Comparison of ENCODE assay signal across 8 cellular contexts in the genomic region with DNA sequence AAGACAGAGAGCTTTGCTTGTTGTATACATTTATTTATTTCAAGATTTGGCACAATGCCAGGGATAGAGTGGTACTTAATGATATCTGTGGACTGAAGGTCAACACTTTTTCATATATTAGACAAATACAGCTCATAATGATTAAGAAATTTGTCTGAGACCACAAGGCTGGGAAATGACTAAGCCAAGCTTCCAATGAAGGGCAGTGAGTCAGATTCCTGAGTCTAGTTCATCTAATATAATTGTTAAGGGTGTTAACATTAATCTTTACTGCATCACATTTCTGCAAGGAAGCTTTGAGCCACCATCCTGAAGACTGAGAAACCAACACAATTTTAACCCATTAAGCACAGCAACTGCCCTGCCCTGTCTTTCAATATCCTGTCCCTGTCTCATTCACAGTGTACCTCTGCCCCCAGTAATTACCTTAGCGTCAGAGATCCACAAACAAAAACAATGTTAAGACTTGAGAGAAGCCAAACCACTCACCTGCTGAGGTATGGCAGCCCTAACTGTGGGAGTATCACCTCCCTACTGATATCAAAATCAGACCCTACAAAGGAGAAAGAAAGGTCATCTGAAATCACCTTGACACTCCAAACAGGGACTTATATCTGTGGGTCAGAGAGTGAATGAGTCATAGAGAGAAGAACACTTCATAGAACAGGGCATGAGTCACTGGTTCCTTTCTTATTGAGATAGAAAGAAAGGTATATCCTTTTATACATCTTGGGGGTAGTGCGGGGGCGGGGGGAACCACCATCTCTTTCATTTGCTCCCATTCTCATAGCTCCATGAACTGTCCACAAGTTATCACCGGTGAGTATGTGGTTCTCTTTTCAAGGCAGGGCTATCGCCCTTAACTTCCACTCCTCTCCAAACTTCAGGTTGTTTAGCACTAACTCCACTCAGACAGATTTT.
DNase-seq lines count a peak whose midpoint lies in the region; ATAC-seq and TF ChIP-seq lines count a peak whose summit lies in the region.

No MANE protein-coding gene starts in this region.

- no peaks in the 10 kb centered on the region for H3K27me3 Mint-ChIP-seq in activated T-helper 2 cell treated with anti-CD3 and anti-CD28 coated beads, Interferon-gamma antibody, Interleukin-2, Interleukin-4, amounts not matched to agents 10 μg/mL and 5 μg/mL and 100 μg/mL, durations not matched to agents 14 hours and 24 hours and 36 hours (ENCODE audit: low read depth)

- no peaks in the 10 kb centered on the region for H3K9me3 ChIP-seq in lower lobe of right lung

- peak overlapping the region; percentile 32 for H3K4me3 Mint-ChIP-seq in activated T-helper 2 cell treated with anti-CD3 and anti-CD28 coated beads, Interferon-gamma antibody, Interleukin-2, Interleukin-4, amounts not matched to agents 10 μg/mL and 5 μg/mL and 100 μg/mL, durations not matched to agents 14 hours and 24 hours and 36 hours (ENCODE audit: low read depth)

- H3K9me3 Mint-ChIP-seq in activated T-helper 2 cell treated with anti-CD3 and anti-CD28 coated beads, Interferon-gamma antibody, Interleukin-2, Interleukin-4, amounts not matched to agents 10 μg/mL and 5 μg/mL and 100 μg/mL, durations not matched to agents 14 hours and 24 hours and 36 hours = peaks cover 4% of the 10 kb centered on the region

- H3K27ac ChIP-seq in lower lobe of right lung = no peak overlapping the region

- H3K4me1 ChIP-seq in lower lobe of right lung = peaks cover 7% of the 10 kb centered on the region

- TF ChIP-seq CTCF in GM20000 (IDR thresholded peaks at IDR 0.05; ENCODE audit: extremely low read depth, missing control alignments) (no peak), lower lobe of right lung (IDR thresholded peaks at IDR 0.05) (no peak)

- H3K4me1 Mint-ChIP-seq in activated T-helper 2 cell treated with anti-CD3 and anti-CD28 coated beads, Interferon-gamma antibody, Interleukin-2, Interleukin-4, amounts not matched to agents 10 μg/mL and 5 μg/mL and 100 μg/mL, durations not matched to agents 14 hours and 24 hours and 36 hours (ENCODE audit: low read depth) = peaks cover 33% of the 10 kb centered on the region

- no peaks in the 10 kb centered on the region for H3K36me3 ChIP-seq in lower lobe of right lung

- ATAC-seq in HG03457 (IDR thresholded peaks at IDR 0.05; ENCODE audit: unreplicated experiment) (peak; percentile 98), lower lobe of right lung (peak; percentile 66 to 85)

- DNase-seq in EH (ENCODE audit: low read depth) (peak; percentile 94), GM20000 (ENCODE audit: low spot score) (peak; percentile 67), lower lobe of right lung (no peak), AML-193 (lab: John Stamatoyannopoulos, UW) (no peak), 8988T (no peak), HuH-7 (ENCODE audit: low spot score) (no peak)
- DNase-seq in activated T-helper 2 cell treated with anti-CD3 and anti-CD28 coated beads, Interferon-gamma antibody, Interleukin-2, Interleukin-4, amounts not matched to agents 10 μg/mL and 5 μg/mL and 100 μg/mL, durations not matched to agents 14 hours and 24 hours and 36 hours (ENCODE audit: low spot score) = no peak

- H3K27me3 ChIP-seq in lower lobe of right lung (ENCODE audit: low read depth) = no peaks in the 10 kb centered on the region

- H3K4me3 ChIP-seq in lower lobe of right lung = no peak overlapping the region

- intact Hi-C loops in activated T-helper 2 cell treated with anti-CD3 and anti-CD28 coated beads, Interferon-gamma antibody, Interleukin-2, Interleukin-4, amounts not matched to agents 10 μg/mL and 5 μg/mL and 100 μg/mL, durations not matched to agents 14 hours and 24 hours and 36 hours (cut with micrococcal nuclease) = loop anchor here (1.0 to 5.0 kb wide), 5 partner anchors 28 to 518 kb away; partner anchors contain the start of genes MAGI1 and SLC25A26
- intact Hi-C loops in lower lobe of right lung (cut with DNase I) = no loop called here

- no peaks in the 10 kb centered on the region for H3K36me3 Mint-ChIP-seq in activated T-helper 2 cell treated with anti-CD3 and anti-CD28 coated beads, Interferon-gamma antibody, Interleukin-2, Interleukin-4, amounts not matched to agents 10 μg/mL and 5 μg/mL and 100 μg/mL, durations not matched to agents 14 hours and 24 hours and 36 hours (ENCODE audit: low read depth)

- H3K27ac Mint-ChIP-seq in activated T-helper 2 cell treated with anti-CD3 and anti-CD28 coated beads, Interferon-gamma antibody, Interleukin-2, Interleukin-4, amounts not matched to agents 10 μg/mL and 5 μg/mL and 100 μg/mL, durations not matched to agents 14 hours and 24 hours and 36 hours = peak overlapping the region; percentile 96

Comparison
In these comparisons a context has a peak if more than half of its experiments do, and no peak if none do; other contexts are left out.
1. DNase-seq: peak in EH (single experiment) and GM20000 (single experiment); none in activated T-helper 2 cell treated with anti-CD3 and anti-CD28 coated beads, Interferon-gamma antibody, Interleukin-2, Interleukin-4, amounts not matched to agents 10 μg/mL and 5 μg/mL and 100 μg/mL, durations not matched to agents 14 hours and 24 hours and 36 hours (single experiment), lower lobe of right lung (single experiment), AML-193 (0 of 2), 8988T (single experiment) and HuH-7 (single experiment).